Comparison of ENCODE assay signal across 8 cellular contexts in the genomic region with DNA sequence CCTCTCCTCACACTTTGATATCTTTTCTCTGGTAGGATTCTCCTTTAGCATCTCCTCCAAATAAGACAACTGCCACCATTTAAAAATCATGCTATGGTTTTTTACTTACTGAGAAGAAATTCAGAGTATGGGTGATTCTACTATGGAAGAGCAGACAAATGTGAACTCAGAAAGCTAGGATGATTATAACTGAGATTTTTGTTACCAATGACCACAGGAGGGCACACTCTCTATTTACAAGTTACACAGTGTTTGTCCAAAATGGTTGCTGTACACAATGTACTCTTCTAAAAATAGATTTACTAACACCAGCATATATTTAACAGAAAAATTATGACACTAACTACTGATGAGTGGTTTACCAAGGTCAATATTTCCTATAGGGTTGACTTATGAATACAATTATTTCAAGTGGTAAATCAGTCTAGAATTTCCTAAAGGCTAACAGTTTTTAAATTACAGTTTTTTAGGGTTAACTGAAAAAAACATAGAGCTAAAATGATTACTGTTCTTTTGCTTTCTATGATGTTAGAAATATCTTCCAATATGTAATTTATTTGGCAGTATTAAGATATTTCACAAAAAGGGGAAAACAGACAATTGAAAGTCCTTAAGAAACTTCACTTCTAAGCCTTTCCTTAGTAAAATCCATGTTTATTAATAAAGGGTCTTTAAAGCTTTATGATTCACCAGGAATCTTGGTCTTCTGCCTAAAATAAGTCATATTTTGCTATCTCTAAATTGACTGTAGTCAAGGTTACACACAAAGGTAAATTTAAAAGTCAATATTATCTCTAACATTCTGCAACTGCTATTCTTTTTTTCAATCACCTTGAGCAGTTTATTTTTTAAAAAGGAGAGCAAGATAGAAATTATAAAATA. TPM values are rescaled to one million over a fixed set of nuclear protein-coding genes. Genes with fewer than 3 reads are reported as not detected.
DNase-seq lines count a peak whose midpoint lies in the region; ATAC-seq and TF ChIP-seq lines count a peak whose summit lies in the region.

No MANE protein-coding gene starts in this region.

- H3K4me1 Mint-ChIP-seq in neural crest cell = peaks cover 12% of the 10 kb centered on the region
- H3K4me1 Mint-ChIP-seq in T-cell = peaks cover 18 to 43% (median 22%) of the 10 kb centered on the region in 3 donors

- peak; percentile 45 for TF ChIP-seq CTCF in LNCaP clone FGC (IDR thresholded peaks at IDR 0.05; ENCODE audit: control insufficient read depth, extremely low read depth, insufficient read depth)
- TF ChIP-seq CTCF in neural crest cell (conservative IDR thresholded peaks at IDR 0.05) = peak; percentile 73

- no peak for DNase-seq in activated CD4-positive, CD25-positive, alpha-beta regulatory T cell treated with anti-CD3 and anti-CD28 coated beads, Interleukin-2, amount 50 U/mL, for 72 hours
- peak; percentile 36 to 67 for DNase-seq in HAP-1 (ENCODE audit: low spot score in 2 of 2)
- peak; percentile 32 for DNase-seq in LNCaP clone FGC (ENCODE audit: low read depth)
- DNase-seq in SK-MEL-5 (ENCODE audit: low read depth, low spot score) = peak; percentile 86
- DNase-seq in neural crest cell (ENCODE audit: low read depth, low spot score) = no peak
- DNase-seq in T-cell = no peak

- H3K27me3 Mint-ChIP-seq in neural crest cell (ENCODE audit: low read depth) (no peaks in the 10 kb centered on the region), T-cell (no peaks in the 10 kb centered on the region)

- CTCF ChIA-PET in T-cell (lab: Charles Lee) = interaction anchor here (0.6 to 1.7 kb wide), 6 partner anchors 22 to 367 kb away, joined by 3 to 5 read pairs (median 3); no protein-coding TSS in a partner anchor

- H3K9me3 Mint-ChIP-seq in neural crest cell = peaks cover 7% of the 10 kb centered on the region
- peaks cover 0 to 5% (median 0%) of the 10 kb centered on the region in 3 donors for H3K9me3 Mint-ChIP-seq in T-cell

- POLR2A ChIA-PET in T-cell (lab: Charles Lee) = no interaction called here

- H3K4me1 ChIP-seq in HAP-1 = peaks cover 36% of the 10 kb centered on the region

- H3K36me3 Mint-ChIP-seq in neural crest cell (ENCODE audit: low read depth) = peaks cover 12% of the 10 kb centered on the region
- peaks cover 22% of the 10 kb centered on the region for H3K36me3 Mint-ChIP-seq in T-cell

- ATAC-seq in activated CD4-positive, CD25-positive, alpha-beta regulatory T cell treated with anti-CD3 and anti-CD28 coated beads, Interleukin-2, amount 50 U/mL, for 24 hours = peak; percentile 44 to 55
- ATAC-seq in esophagus mucosa (peak; percentile 68), T-cell (replicated peaks in 1 of 4) (no peak)

- H3K9me3 ChIP-seq in HAP-1 = peaks cover 4% of the 10 kb centered on the region; the same call in 1 of the 2 replicates

- H3K4me3 ChIP-seq in HAP-1 = no peak overlapping the region
- no peak overlapping the region for H3K4me3 ChIP-seq in LNCaP clone FGC (ENCODE audit: low read depth, low read length)

- no peak overlapping the region for H3K4me3 Mint-ChIP-seq in neural crest cell
- H3K4me3 Mint-ChIP-seq in T-cell = no peak overlapping the region

- H3K36me3 ChIP-seq in HAP-1 (replicated peaks) = peaks cover 13% of the 10 kb centered on the region

- no peaks in the 10 kb centered on the region for H3K27me3 ChIP-seq in HAP-1 (ENCODE audit: low read depth)

- no peak overlapping the region for H3K27ac Mint-ChIP-seq in neural crest cell (ENCODE audit: unreplicated experiment)
- H3K27ac Mint-ChIP-seq in T-cell = no peak overlapping the region

- in situ Hi-C loops in HAP-1 (cut with MboI; ENCODE audit: low sequenced_read_pairs) = no loop called here
- in situ Hi-C loops in SK-MEL-5 (cut with HindIII; ENCODE audit: low pct_unique_long_range_greater_than_20kb, low sequenced_read_pairs) = no loop called here

RNA-seq across cellular contexts. Expression of a gene that starts 57.2 kb away (rescaled TPM):
- 68.4 and 73.1 TPM in 2 replicates for total RNA-seq in SK-MEL-5 (2014; rRNA removed; shearing (Covaris generic))
- polyA plus RNA-seq in SK-MEL-5 (2015; cell fraction: cytosol; rRNA removed) = 25.8 and 39.0 TPM in 2 replicates
- polyA plus RNA-seq in SK-MEL-5 (2015; cell fraction: nucleus; rRNA removed) = 45.6 and 68.0 TPM in 2 replicates
- total RNA-seq in esophagus mucosa = 12.4 TPM
- total RNA-seq in neural crest cell = 32.3 and 37.1 TPM in 2 replicates
- total RNA-seq in T-cell = 10 to 100 TPM; 13.8 to 27.0 (median 17.4) TPM

Comparison
In these comparisons a context has a peak if more than half of its experiments do, and no peak if none do; other contexts are left out.
1. ATAC-seq: peak in activated CD4-positive, CD25-positive, alpha-beta regulatory T cell treated with anti-CD3 and anti-CD28 coated beads, Interleukin-2, amount 50 U/mL, for 24 hours (2 of 2) and esophagus mucosa (single experiment); none in T-cell (0 of 4).
2. DNase-seq: peak in HAP-1 (2 of 2), LNCaP clone FGC (single experiment) and SK-MEL-5 (single experiment); none in activated CD4-positive, CD25-positive, alpha-beta regulatory T cell treated with anti-CD3 and anti-CD28 coated beads, Interleukin-2, amount 50 U/mL, for 72 hours (single experiment), neural crest cell (single experiment) and T-cell (0 of 34).